12 cellular contexts compared by ENCODE assay signal in the genomic region with DNA sequence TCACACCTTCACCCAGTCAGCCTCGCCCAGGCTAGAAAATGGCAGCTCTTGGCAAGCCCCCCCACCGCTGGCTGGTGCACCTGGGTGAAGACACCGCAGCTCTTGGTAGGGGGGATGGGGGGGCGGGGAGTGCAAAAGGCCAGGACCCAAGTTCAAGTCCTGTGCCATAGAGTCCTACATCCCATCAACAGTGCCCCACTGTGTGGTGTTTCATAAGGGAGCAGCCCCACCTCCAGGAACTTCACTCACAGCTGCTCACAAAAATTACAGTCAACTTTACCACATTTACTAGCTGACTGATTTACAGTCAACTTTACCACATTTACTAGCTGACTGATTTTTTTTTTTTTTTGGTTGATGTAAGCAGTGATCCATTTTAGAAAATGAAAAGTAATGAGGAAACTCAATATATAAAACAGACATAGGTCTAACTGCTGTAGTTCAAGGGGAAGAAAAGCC.
DNase-seq lines count a peak whose midpoint lies in the region; ATAC-seq and TF ChIP-seq lines count a peak whose summit lies in the region.
"Had no signal": no experiment of that assay in that cellular context is flagged by ENCODE, and none has a peak within 500 bp of the region (broad histone marks: within the 10 kb centered on the region; RNA-seq: fewer than 3 reads in every experiment).

No MANE protein-coding gene starts in this region.

- H4K20me1 ChIP-seq in BLaER1 (no peaks in the 10 kb centered on the region), GM23338 (replicated peaks; ENCODE audit: insufficient read depth) (no peaks in the 10 kb centered on the region)

- H3K27ac ChIP-seq in BLaER1: peak overlapping the region; percentile 28; the same call in 1 of the 2 replicates
- H3K27ac ChIP-seq in GM23338 (ENCODE audit: low read depth): no peak overlapping the region
- H3K27ac ChIP-seq: gastrocnemius medialis, pancreas had no signal

- H3K4me1 ChIP-seq in BLaER1 (peaks cover 34% of the 10 kb centered on the region), GM23338 (ENCODE audit: insufficient read depth) (peaks cover 3% of the 10 kb centered on the region; the same call in 1 of the 2 replicates)
- H3K4me1 ChIP-seq: gastrocnemius medialis, pancreas had no signal

- no peaks in the 10 kb centered on the region for H3K9me3 ChIP-seq in BLaER1
- H3K9me3 ChIP-seq: gastrocnemius medialis, pancreas had no signal

- no peak overlapping the region for H2AFZ ChIP-seq in GM23338

- no peaks in the 10 kb centered on the region; the same call in 2 of the 3 replicates for H3K36me3 Mint-ChIP-seq in GM23338 (ENCODE audit: low read depth)
- H3K36me3 Mint-ChIP-seq: activated naive CD8-positive, alpha-beta T cell treated with anti-CD3 and anti-CD28 coated beads for 36 hours had no signal

- no peak overlapping the region for H3K4me3 Mint-ChIP-seq in GM23338
- H3K4me3 Mint-ChIP-seq: activated naive CD8-positive, alpha-beta T cell treated with anti-CD3 and anti-CD28 coated beads for 36 hours; T-helper 1 cell treated with Interleukin-12 subunit alpha and Interleukin-12 subunit beta and Interleukin-4 antibody, amounts not matched to agents 30 μg/mL and 1 μg/mL, for 36 hours had no signal

- H3K36me3 ChIP-seq in BLaER1 (no peaks in the 10 kb centered on the region), GM23338 (ENCODE audit: insufficient read depth) (no peaks in the 10 kb centered on the region)
- H3K36me3 ChIP-seq: gastrocnemius medialis, pancreas had no signal

- H3K9ac ChIP-seq in BLaER1: no peak overlapping the region

- no peaks in the 10 kb centered on the region for H3K79me2 ChIP-seq in GM23338 (replicated peaks; ENCODE audit: insufficient read depth)

- H3K27me3 ChIP-seq in BLaER1 (no peaks in the 10 kb centered on the region), GM23338 (ENCODE audit: insufficient read depth) (no peaks in the 10 kb centered on the region)
- H3K27me3 ChIP-seq: gastrocnemius medialis, pancreas had no signal

- peak overlapping the region; percentile 40 for H3K4me2 ChIP-seq in BLaER1
- H3K4me2 ChIP-seq in GM23338: no peak overlapping the region

- no peaks in the 10 kb centered on the region for H3K9me2 ChIP-seq in GM23338 (ENCODE audit: insufficient read depth)

- no peaks in the 10 kb centered on the region for H3F3A ChIP-seq in GM23338 (replicated peaks; ENCODE audit: low read depth)

- H3K9me3 Mint-ChIP-seq in GM23338: no peaks in the 10 kb centered on the region
- H3K9me3 Mint-ChIP-seq: activated naive CD8-positive, alpha-beta T cell treated with anti-CD3 and anti-CD28 coated beads for 36 hours; T-helper 1 cell treated with Interleukin-12 subunit alpha and Interleukin-12 subunit beta and Interleukin-4 antibody, amounts not matched to agents 30 μg/mL and 1 μg/mL, for 36 hours had no signal

- peaks cover 5% of the 10 kb centered on the region for H3K27me3 Mint-ChIP-seq in GM23338 (ENCODE audit: insufficient read depth, low read depth, poor library complexity)
- H3K27me3 Mint-ChIP-seq: activated naive CD8-positive, alpha-beta T cell treated with anti-CD3 and anti-CD28 coated beads for 36 hours had no signal

- DNase-seq in NCI-H69 (lab: John Stamatoyannopoulos, UW) (peak; percentile 11), glomerular visceral epithelial cell (ENCODE audit: extremely low spot score) (peak; percentile 40), NCI-H2107 treated with DMSO at 0.1 percent for 48 hours (lab: John Stamatoyannopoulos, UW; ENCODE audit: unreplicated experiment) (no peak), GM23338 (ENCODE audit: low spot score) (no peak)
- DNase-seq in effector CD4-positive, alpha-beta T cell: no peak
- DNase-seq: activated naive CD8-positive, alpha-beta T cell treated with anti-CD3 and anti-CD28 coated beads for 36 hours; gastrocnemius medialis; pancreas had no signal

- H3K4me1 Mint-ChIP-seq in GM23338: peaks cover 6% of the 10 kb centered on the region; the same call in 2 of the 3 replicates

- no peak overlapping the region for H3K27ac Mint-ChIP-seq in GM23338
- H3K27ac Mint-ChIP-seq: activated naive CD8-positive, alpha-beta T cell treated with anti-CD3 and anti-CD28 coated beads for 36 hours; T-helper 1 cell treated with Interleukin-12 subunit alpha and Interleukin-12 subunit beta and Interleukin-4 antibody, amounts not matched to agents 30 μg/mL and 1 μg/mL, for 36 hours had no signal

- H3K4me3 ChIP-seq in BLaER1: no peak overlapping the region
- no peak overlapping the region for H3K4me3 ChIP-seq in GM23338
- H3K4me3 ChIP-seq: gastrocnemius medialis, pancreas had no signal

- ATAC-seq in GM21576 (IDR thresholded peaks at IDR 0.05; ENCODE audit: unreplicated experiment): peak; percentile 53
- no peak for ATAC-seq in HG02973 (IDR thresholded peaks at IDR 0.05; ENCODE audit: unreplicated experiment)
- ATAC-seq in GM23338: no peak
- ATAC-seq: gastrocnemius medialis had no signal

- TF ChIP-seq CTCF in GM23338 (conservative IDR thresholded peaks at IDR 0.05; ENCODE audit: low read depth in 2 of 2): peak in 1 of 2 experiments; percentile 49; a peak in 2 of 4 replicates

TF ChIP-seq in GM23338, 12 proteins besides CTCF, POLR2A, EP300 and RAD21 (continues in another document):
- no peak for TF ChIP-seq ZNF114 (CRISPR knock-in tag; IDR thresholded peaks at IDR 0.05)
- no peak for TF ChIP-seq POLR2AphosphoS5 (IDR thresholded peaks at IDR 0.05; ENCODE audit: low read depth)
- no peak for TF ChIP-seq EZH2 (IDR thresholded peaks at IDR 0.05; ENCODE audit: low read depth, unreplicated experiment)
- no peak for TF ChIP-seq STAT1 (IDR thresholded peaks at IDR 0.05; ENCODE audit: unreplicated experiment)
- TF ChIP-seq, protein P1, sequence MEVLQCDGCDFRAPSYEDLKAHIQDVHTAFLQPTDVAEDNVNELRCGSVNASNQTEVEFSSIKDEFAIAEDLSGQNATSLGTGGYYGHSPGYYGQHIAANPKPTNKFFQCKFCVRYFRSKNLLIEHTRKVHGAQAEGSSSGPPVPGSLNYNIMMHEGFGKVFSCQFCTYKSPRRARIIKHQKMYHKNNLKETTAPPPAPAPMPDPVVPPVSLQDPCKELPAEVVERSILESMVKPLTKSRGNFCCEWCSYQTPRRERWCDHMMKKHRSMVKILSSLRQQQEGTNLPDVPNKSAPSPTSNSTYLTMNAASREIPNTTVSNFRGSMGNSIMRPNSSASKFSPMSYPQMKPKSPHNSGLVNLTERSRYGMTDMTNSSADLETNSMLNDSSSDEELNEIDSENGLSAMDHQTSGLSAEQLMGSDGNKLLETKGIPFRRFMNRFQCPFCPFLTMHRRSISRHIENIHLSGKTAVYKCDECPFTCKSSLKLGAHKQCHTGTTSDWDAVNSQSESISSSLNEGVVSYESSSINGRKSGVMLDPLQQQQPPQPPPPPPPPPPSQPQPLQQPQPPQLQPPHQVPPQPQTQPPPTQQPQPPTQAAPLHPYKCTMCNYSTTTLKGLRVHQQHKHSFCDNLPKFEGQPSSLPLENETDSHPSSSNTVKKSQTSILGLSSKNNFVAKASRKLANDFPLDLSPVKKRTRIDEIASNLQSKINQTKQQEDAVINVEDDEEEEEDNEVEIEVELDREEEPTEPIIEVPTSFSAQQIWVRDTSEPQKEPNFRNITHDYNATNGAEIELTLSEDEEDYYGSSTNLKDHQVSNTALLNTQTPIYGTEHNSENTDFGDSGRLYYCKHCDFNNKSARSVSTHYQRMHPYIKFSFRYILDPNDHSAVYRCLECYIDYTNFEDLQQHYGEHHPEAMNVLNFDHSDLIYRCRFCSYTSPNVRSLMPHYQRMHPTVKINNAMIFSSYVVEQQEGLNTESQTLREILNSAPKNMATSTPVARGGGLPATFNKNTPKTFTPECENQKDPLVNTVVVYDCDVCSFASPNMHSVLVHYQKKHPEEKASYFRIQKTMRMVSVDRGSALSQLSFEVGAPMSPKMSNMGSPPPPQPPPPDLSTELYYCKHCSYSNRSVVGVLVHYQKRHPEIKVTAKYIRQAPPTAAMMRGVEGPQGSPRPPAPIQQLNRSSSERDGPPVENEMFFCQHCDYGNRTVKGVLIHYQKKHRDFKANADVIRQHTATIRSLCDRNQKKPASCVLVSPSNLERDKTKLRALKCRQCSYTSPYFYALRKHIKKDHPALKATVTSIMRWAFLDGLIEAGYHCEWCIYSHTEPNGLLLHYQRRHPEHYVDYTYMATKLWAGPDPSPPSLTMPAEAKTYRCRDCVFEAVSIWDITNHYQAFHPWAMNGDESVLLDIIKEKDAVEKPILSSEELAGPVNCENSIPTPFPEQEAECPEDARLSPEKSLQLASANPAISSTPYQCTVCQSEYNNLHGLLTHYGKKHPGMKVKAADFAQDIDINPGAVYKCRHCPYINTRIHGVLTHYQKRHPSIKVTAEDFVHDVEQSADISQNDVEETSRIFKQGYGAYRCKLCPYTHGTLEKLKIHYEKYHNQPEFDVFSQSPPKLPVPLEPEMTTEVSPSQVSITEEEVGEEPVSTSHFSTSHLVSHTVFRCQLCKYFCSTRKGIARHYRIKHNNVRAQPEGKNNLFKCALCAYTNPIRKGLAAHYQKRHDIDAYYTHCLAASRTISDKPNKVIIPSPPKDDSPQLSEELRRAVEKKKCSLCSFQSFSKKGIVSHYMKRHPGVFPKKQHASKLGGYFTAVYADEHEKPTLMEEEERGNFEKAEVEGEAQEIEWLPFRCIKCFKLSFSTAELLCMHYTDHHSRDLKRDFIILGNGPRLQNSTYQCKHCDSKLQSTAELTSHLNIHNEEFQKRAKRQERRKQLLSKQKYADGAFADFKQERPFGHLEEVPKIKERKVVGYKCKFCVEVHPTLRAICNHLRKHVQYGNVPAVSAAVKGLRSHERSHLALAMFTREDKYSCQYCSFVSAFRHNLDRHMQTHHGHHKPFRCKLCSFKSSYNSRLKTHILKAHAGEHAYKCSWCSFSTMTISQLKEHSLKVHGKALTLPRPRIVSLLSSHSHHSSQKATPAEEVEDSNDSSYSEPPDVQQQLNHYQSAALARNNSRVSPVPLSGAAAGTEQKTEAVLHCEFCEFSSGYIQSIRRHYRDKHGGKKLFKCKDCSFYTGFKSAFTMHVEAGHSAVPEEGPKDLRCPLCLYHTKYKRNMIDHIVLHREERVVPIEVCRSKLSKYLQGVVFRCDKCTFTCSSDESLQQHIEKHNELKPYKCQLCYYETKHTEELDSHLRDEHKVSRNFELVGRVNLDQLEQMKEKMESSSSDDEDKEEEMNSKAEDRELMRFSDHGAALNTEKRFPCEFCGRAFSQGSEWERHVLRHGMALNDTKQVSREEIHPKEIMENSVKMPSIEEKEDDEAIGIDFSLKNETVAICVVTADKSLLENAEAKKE (CRISPR knock-in tag; IDR thresholded peaks at IDR 0.05): no peak
- TF ChIP-seq EZH2phosphoT487 (IDR thresholded peaks at IDR 0.05; ENCODE audit: unreplicated experiment): no peak
- TF ChIP-seq NANOG (IDR thresholded peaks at IDR 0.05; ENCODE audit: borderline replicate concordance): no peak
- no peak for TF ChIP-seq ZNF331 (CRISPR knock-in tag; IDR thresholded peaks at IDR 0.05; ENCODE audit: low read depth)

Comparison
In these comparisons a context has a peak if more than half of its experiments do, and no peak if none do; other contexts are left out.
1. DNase-seq: peak in NCI-H69 (single experiment) and glomerular visceral epithelial cell (single experiment); none in NCI-H2107 treated with DMSO at 0.1 percent for 48 hours (single experiment), effector CD4-positive, alpha-beta T cell (single experiment) and GM23338 (single experiment).